ENCODE assay signal across 21 cellular contexts in the genomic region with DNA sequence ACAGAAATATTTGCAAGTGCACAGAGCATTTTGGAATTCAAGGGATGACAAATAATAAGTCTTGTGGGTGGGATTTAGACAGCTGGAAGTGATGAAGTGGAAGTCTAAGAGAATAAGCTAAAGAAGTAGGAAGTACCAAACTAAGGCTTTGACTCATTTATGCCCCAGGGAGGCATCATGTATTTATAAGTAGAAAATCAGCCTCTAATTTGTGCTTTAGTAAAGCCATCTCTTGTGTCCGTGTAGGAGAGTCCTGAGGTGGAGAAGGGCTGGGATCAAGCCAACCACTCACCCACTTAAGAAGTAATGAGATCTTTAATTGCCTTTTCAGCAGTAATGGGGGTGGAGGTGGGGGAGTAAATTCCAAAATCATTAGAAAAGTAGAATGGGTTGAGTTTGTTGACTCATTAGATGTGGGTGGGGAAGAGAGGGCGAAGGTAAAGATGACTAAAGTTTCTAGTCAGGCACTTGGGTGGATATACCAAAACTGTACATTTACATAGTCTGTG.
DNase-seq lines count a peak whose midpoint lies in the region; ATAC-seq and TF ChIP-seq lines count a peak whose summit lies in the region.
"Had no signal": no experiment of that assay in that cellular context is flagged by ENCODE, and none has a peak within 500 bp of the region (broad histone marks: within the 10 kb centered on the region; RNA-seq: fewer than 3 reads in every experiment).

No MANE protein-coding gene starts in this region.

- no peaks in the 10 kb centered on the region for H3K9me3 ChIP-seq in skeletal muscle satellite cell (replicated peaks; ENCODE audit: low read length)
- H3K9me3 ChIP-seq: testis had no signal

- H3K9ac ChIP-seq in skeletal muscle satellite cell (ENCODE audit: low read depth, low read length): no peak overlapping the region

- peak overlapping the region; percentile 70 for H3K4me2 ChIP-seq in skeletal muscle satellite cell (ENCODE audit: low read length)

- no peaks in the 10 kb centered on the region for H3K27me3 ChIP-seq in skeletal muscle satellite cell (ENCODE audit: control insufficient read depth, insufficient read depth, low read length)
- H3K27me3 ChIP-seq: testis had no signal

- H3K4me3 ChIP-seq in fibroblast of villous mesenchyme (ENCODE audit: low read depth, low read length) (no peak overlapping the region), skeletal muscle satellite cell (ENCODE audit: low read length) (no peak overlapping the region)
- H3K4me3 ChIP-seq: testis had no signal

- H3K36me3 ChIP-seq in skeletal muscle satellite cell (ENCODE audit: insufficient read depth, low read length): no peaks in the 10 kb centered on the region

- ATAC-seq in HG02610 (IDR thresholded peaks at IDR 0.05; ENCODE audit: unreplicated experiment) (no peak), GM21381 (IDR thresholded peaks at IDR 0.05; ENCODE audit: unreplicated experiment) (no peak)
- ATAC-seq: effector memory CD8-positive, alpha-beta T cell; right cardiac atrium had no signal

- peaks cover 7% of the 10 kb centered on the region for H3K4me1 ChIP-seq in skeletal muscle satellite cell (ENCODE audit: control insufficient read depth, insufficient read depth, low read length)
- H3K4me1 ChIP-seq: testis had no signal

- TF ChIP-seq CTCF in fibroblast of villous mesenchyme (IDR thresholded peaks at IDR 0.05; ENCODE audit: insufficient read depth, low read depth, low read length): no peak

- DNase-seq in GM04504 (ENCODE audit: low read depth): peak; percentile 20
- DNase-seq in RKO (ENCODE audit: low spot score): peak; percentile 14
- peak; percentile 3 for DNase-seq in fibroblast of villous mesenchyme (ENCODE audit: low read depth)
- DNase-seq in islet precursor cell: no peak
- DNase-seq in NCI-H446 (lab: John Stamatoyannopoulos, UW): no peak
- DNase-seq: activated CD4-positive, alpha-beta T cell treated with anti-CD3 and anti-CD28 coated beads, Interleukin-2, amount 50 U/mL, for 1 hour; activated naive CD8-positive, alpha-beta T cell treated with anti-CD3 and anti-CD28 coated beads for 36 hours; activated T-cell treated with anti-CD3 and anti-CD28 coated beads, Interleukin-2, amount 50 U/mL, for 24 hours; central memory CD4-positive, alpha-beta T cell; DND-41; effector memory CD8-positive, alpha-beta T cell; H9; KBM-7; mesendoderm; NCI-H1105; right cardiac atrium; stimulated activated CD4-positive, alpha-beta T cell treated with anti-CD3 and anti-CD28 coated beads, Interleukin-2, amount 100 ng/mL, for 48 hours; testis had no signal

Comparison
In these comparisons a context has a peak if more than half of its experiments do, and no peak if none do; other contexts are left out.
1. DNase-seq: peak in GM04504 (single experiment), RKO (single experiment) and fibroblast of villous mesenchyme (single experiment); none in islet precursor cell (single experiment) and NCI-H446 (0 of 2).